Comparison of ENCODE assay signal across 8 cellular contexts in the genomic region with DNA sequence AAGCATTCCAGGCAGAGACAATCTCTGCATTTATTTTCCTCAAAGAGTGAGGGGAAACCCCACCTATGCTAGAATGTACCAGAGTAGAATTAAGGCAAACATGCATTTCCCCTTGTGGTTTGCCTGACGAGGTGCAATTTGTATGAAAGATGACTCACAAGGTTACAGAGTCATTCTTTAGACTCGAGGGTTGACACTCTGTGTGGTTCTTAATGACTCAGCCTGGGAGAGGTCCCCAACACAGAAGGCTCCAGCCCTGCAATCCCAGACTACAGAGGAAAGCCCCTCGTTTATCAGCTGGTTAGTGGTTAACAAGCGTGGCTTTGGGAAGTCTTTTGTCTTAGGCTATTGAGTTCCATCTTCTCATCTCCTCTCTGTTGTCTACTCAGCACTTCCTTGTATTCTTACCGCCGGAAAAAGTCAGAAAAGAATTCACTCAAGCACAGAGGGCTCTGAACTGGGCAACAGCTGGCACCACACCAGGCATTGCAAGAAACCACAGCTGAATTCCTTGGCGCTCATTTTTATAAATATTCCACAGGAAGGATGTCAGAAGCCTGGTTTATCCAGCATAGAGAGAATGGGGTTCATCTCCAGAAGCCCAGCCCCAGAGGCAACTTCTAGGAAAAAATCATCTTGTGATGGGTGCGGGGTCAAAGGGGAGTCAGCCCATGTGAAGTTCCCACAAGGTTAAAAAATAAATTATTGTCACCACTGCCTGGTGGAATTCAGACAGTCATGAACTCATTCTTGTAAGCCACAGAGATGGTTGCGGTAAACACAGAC. TPM values are rescaled to one million over a fixed set of nuclear protein-coding genes. Genes with fewer than 3 reads are reported as not detected.
DNase-seq lines count a peak whose midpoint lies in the region; ATAC-seq and TF ChIP-seq lines count a peak whose summit lies in the region.

No MANE protein-coding gene starts in this region.

- DNase-seq in CD4-positive, CD25-positive, alpha-beta regulatory T cell = peak; percentile 42 to 82 (median 53)
- DNase-seq in T-helper 22 cell (ENCODE audit: low read depth) (peak; percentile 80), MCF 10A (ENCODE audit: unreplicated experiment) (peak; percentile 98), lower leg skin (ENCODE audit: low spot score in 2 of 2) (peak; percentile 45 to 90), NCI-H526 treated with DMSO at 0.1 percent for 48 hours (lab: John Stamatoyannopoulos, UW) (no peak)
- DNase-seq in stimulated activated CD8-positive, alpha-beta memory T cell treated with anti-CD3 and anti-CD28 coated beads, Interleukin-15, amount 100 ng/mL, for 4 hours (ENCODE audit: low read depth in 2 of 2) = peak; percentile 30 to 55

- H3K36me3 ChIP-seq in CD4-positive, CD25-positive, alpha-beta regulatory T cell (ENCODE audit: control insufficient read depth, insufficient read depth, low read length) = peaks cover 2% of the 10 kb centered on the region

- POLR2A ChIA-PET in MCF 10A (lab: Yijun Ruan, JAX) = interaction anchor here (0.6 to 1.2 kb wide), 5 partner anchors 9 to 76 kb away, joined by 3 to 6 read pairs (median 3); no protein-coding TSS in a partner anchor

- no peaks in the 10 kb centered on the region for H3K27me3 ChIP-seq in CD4-positive, CD25-positive, alpha-beta regulatory T cell (ENCODE audit: control insufficient read depth, insufficient read depth, low read length)

- CTCF ChIA-PET in MCF 10A (lab: Yijun Ruan, JAX) = interaction anchor here (0.6 to 0.7 kb wide), 2 partner anchors 9 to 68 kb away, joined by 3 read pairs; no protein-coding TSS in a partner anchor

- peak overlapping the region; percentile 65 for H3K4me3 ChIP-seq in CD4-positive, CD25-positive, alpha-beta regulatory T cell (ENCODE audit: low read depth, low read length)
- no peak overlapping the region for H3K4me3 ChIP-seq in lower leg skin (ENCODE audit: low read depth, poor library complexity, severe bottlenecking)

- H3K9me3 Mint-ChIP-seq in CD4-positive, CD25-positive, alpha-beta regulatory T cell = peaks cover 0 to 5% (median 0%) of the 10 kb centered on the region in 7 donors
- no peaks in the 10 kb centered on the region for H3K9me3 Mint-ChIP-seq in MCF 10A (ENCODE audit: unreplicated experiment)

- H3K27ac ChIP-seq in CD4-positive, CD25-positive, alpha-beta regulatory T cell (ENCODE audit: insufficient read depth, low read length, poor library complexity, severe bottlenecking) = peak overlapping the region; percentile 24

- peak; percentile 99 to 100 for ATAC-seq in CD4-positive, CD25-positive, alpha-beta regulatory T cell (ENCODE audit: low read depth in 2 of 2)
- peak; percentile 98 for ATAC-seq in GM19452 (IDR thresholded peaks at IDR 0.05; ENCODE audit: unreplicated experiment)
- ATAC-seq in HG03521 (IDR thresholded peaks at IDR 0.05; ENCODE audit: unreplicated experiment) = peak; percentile 97

- BruUV-seq in MCF 10A (replicated peaks; lab: Mats Ljungman, UMichigan) = no TSS peak

- intact Hi-C loops in MCF 10A (cut with micrococcal nuclease) (loop anchor here (1.0 to 2.0 kb wide), 6 partner anchors 24 to 200 kb away; no protein-coding TSS in a partner anchor), lower leg skin (cut with DNase I; ENCODE audit: low total_unique reads) (no loop called here)

- no peak for TF ChIP-seq POLR2A in lower leg skin (IDR thresholded peaks at IDR 0.05)

- peaks cover 5 to 38% (median 16%) of the 10 kb centered on the region in 4 donors for H3K4me1 Mint-ChIP-seq in CD4-positive, CD25-positive, alpha-beta regulatory T cell
- H3K4me1 Mint-ChIP-seq in MCF 10A (ENCODE audit: insufficient read depth, unreplicated experiment) = peaks cover 24% of the 10 kb centered on the region

- H3K4me1 ChIP-seq in CD4-positive, CD25-positive, alpha-beta regulatory T cell (ENCODE audit: control insufficient read depth, insufficient read depth, low read length, poor library complexity, severe bottlenecking) = peaks cover 18% of the 10 kb centered on the region

- H3K9me3 ChIP-seq in CD4-positive, CD25-positive, alpha-beta regulatory T cell (ENCODE audit: control insufficient read depth in 2 of 2, low read length in 2 of 2) = peaks cover 2 to 6% of the 10 kb centered on the region in 2 experiments

- H3K27me3 Mint-ChIP-seq in CD4-positive, CD25-positive, alpha-beta regulatory T cell = peaks cover 4% of the 10 kb centered on the region
- H3K27me3 Mint-ChIP-seq in MCF 10A (ENCODE audit: insufficient read depth, unreplicated experiment) = no peaks in the 10 kb centered on the region

- WGBS in lower leg skin, 2 donors = 14 to 17% methylated on average over 9 of the region's 9 CpGs

- peak overlapping the region; percentile 39 to 83 (median 72) for H3K4me3 Mint-ChIP-seq in CD4-positive, CD25-positive, alpha-beta regulatory T cell
- H3K4me3 Mint-ChIP-seq in MCF 10A (ENCODE audit: unreplicated experiment) = peak overlapping the region; percentile 15

- peak overlapping the region; percentile 0 to 86 (median 80) for H3K27ac Mint-ChIP-seq in CD4-positive, CD25-positive, alpha-beta regulatory T cell
- H3K27ac Mint-ChIP-seq in MCF 10A (ENCODE audit: low read depth, unreplicated experiment) = peak overlapping the region; percentile 74

- peaks cover 29% of the 10 kb centered on the region for H3K36me3 Mint-ChIP-seq in CD4-positive, CD25-positive, alpha-beta regulatory T cell
- peaks cover 39% of the 10 kb centered on the region for H3K36me3 Mint-ChIP-seq in MCF 10A (ENCODE audit: insufficient read depth, unreplicated experiment)

- peak; percentile 32 for TF ChIP-seq CTCF in MCF 10A (IDR thresholded peaks at IDR 0.05; ENCODE audit: unreplicated experiment)
- peak in 1 of 3 donors; percentile 36 for TF ChIP-seq CTCF in lower leg skin (IDR thresholded peaks at IDR 0.05)

RNA-seq across cellular contexts. Expression of a gene that starts 24.4 kb away (rescaled TPM):
- 12.3 TPM for total RNA-seq in CD4-positive, CD25-positive, alpha-beta regulatory T cell
- 10 to 100 TPM in 1 of 4 donors, 1 to 10 TPM in 2, under 1 TPM in 1; 0.49 to 10.1 (median 2.8) TPM for polyA plus RNA-seq in CD4-positive, CD25-positive, alpha-beta regulatory T cell
- total RNA-seq in MCF 10A (2022) (43.3 and 51.9 TPM in 2 replicates), lower leg skin (10 to 100 TPM; 49.0 to 91.0 (median 74.4) TPM)
